ENCODE assay signal across 2 cellular contexts in the genomic region with DNA sequence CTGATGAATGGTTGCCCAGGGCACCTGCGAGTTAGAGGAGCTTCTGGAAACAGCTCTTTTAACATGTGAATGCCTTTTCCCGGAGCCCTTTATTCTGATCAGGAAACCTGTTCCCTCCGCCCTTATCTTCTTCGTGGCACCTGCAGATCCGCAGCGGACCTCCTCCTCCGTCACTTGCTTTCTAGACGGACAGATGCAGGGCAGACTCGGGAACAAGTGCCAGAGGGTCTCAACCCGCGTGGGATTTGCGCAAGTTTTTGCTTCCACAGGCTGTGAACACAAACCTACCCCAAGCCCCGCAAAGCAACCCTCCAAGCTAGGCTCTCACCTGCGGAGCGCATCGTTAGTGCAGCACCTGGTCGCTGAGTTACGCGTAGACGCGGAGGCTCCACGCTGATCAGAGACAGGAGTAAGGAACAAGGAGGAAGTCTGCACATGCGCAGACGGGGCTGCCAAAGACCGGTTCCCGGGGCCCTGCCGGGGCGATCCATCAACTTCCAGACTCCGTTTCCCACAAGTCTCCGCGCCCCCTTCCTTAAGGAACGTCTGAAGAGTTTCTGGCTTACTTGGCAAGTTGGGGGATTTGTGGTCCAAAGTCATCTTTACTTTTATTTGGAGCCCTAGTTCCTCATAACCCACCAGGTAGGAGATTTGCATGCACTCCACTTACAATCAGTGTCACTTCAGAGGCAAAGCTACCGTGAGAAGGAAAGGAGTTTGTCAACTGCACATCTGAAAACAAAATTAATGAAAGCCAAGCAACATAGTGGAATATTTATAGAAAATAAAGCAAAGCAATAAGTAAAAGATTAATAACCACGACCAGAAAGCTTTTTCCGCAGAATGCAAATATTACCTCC.
TF ChIP-seq lines count a peak whose summit lies in the region.

No MANE protein-coding gene starts in this region.

TF ChIP-seq in IMR-90, 13 proteins besides CTCF, POLR2A, EP300 and RAD21:
- TF ChIP-seq, protein P1, sequence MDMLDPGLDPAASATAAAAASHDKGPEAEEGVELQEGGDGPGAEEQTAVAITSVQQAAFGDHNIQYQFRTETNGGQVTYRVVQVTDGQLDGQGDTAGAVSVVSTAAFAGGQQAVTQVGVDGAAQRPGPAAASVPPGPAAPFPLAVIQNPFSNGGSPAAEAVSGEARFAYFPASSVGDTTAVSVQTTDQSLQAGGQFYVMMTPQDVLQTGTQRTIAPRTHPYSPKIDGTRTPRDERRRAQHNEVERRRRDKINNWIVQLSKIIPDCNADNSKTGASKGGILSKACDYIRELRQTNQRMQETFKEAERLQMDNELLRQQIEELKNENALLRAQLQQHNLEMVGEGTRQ (IDR thresholded peaks at IDR 0.05; ENCODE audit: low read depth, low read length): no peak
- TF ChIP-seq BHLHE40 (IDR thresholded peaks at IDR 0.05; ENCODE audit: low read depth, low read length) (no peak), MAZ (IDR thresholded peaks at IDR 0.05; ENCODE audit: borderline replicate concordance, low read depth, low read length) (no peak), CEBPB (IDR thresholded peaks at IDR 0.05; ENCODE audit: low read depth, low read length) (no peak), RFX5 (IDR thresholded peaks at IDR 0.05; ENCODE audit: low read depth, low read length) (no peak), MXI1 (IDR thresholded peaks at IDR 0.05; ENCODE audit: borderline replicate concordance, low read depth, low read length) (no peak), NFE2L2 (IDR thresholded peaks at IDR 0.05; ENCODE audit: low read depth, low read length) (no peak), FOS (IDR thresholded peaks at IDR 0.05; ENCODE audit: low read depth, low read length) (no peak), RCOR1 (IDR thresholded peaks at IDR 0.05; ENCODE audit: insufficient replicate concordance, low read length) (no peak), SMC3 (IDR thresholded peaks at IDR 0.05; ENCODE audit: low read depth, low read length) (no peak), CHD1 (IDR thresholded peaks at IDR 0.05; ENCODE audit: low read depth, low read length) (no peak), MAFK (IDR thresholded peaks at IDR 0.05; ENCODE audit: low read depth, low read length) (no peak)
- TF ChIP-seq, protein P2, sequence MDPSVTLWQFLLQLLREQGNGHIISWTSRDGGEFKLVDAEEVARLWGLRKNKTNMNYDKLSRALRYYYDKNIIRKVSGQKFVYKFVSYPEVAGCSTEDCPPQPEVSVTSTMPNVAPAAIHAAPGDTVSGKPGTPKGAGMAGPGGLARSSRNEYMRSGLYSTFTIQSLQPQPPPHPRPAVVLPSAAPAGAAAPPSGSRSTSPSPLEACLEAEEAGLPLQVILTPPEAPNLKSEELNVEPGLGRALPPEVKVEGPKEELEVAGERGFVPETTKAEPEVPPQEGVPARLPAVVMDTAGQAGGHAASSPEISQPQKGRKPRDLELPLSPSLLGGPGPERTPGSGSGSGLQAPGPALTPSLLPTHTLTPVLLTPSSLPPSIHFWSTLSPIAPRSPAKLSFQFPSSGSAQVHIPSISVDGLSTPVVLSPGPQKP (IDR thresholded peaks at IDR 0.05; ENCODE audit: borderline replicate concordance, low read depth, low read length): no peak

TF ChIP-seq in GM12878, 131 proteins besides CTCF, POLR2A, EP300 and RAD21:
- TF ChIP-seq HDGF (IDR thresholded peaks at IDR 0.05): no peak
- no peak for TF ChIP-seq SUZ12 (IDR thresholded peaks at IDR 0.05; ENCODE audit: unreplicated experiment)
- TF ChIP-seq, protein P3, sequence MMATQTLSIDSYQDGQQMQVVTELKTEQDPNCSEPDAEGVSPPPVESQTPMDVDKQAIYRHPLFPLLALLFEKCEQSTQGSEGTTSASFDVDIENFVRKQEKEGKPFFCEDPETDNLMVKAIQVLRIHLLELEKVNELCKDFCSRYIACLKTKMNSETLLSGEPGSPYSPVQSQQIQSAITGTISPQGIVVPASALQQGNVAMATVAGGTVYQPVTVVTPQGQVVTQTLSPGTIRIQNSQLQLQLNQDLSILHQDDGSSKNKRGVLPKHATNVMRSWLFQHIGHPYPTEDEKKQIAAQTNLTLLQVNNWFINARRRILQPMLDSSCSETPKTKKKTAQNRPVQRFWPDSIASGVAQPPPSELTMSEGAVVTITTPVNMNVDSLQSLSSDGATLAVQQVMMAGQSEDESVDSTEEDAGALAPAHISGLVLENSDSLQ (IDR thresholded peaks at IDR 0.05): no peak
- TF ChIP-seq POLR2AphosphoS2 (IDR thresholded peaks at IDR 0.05; ENCODE audit: low read depth, low read length): no peak
- TF ChIP-seq EZH2 (IDR thresholded peaks at IDR 0.05; ENCODE audit: borderline replicate concordance, control insufficient read depth, low read depth, low read length): no peak
- no peak for TF ChIP-seq JUND (IDR thresholded peaks at IDR 0.05; ENCODE audit: low read depth, low read length)
- TF ChIP-seq, protein P4, sequence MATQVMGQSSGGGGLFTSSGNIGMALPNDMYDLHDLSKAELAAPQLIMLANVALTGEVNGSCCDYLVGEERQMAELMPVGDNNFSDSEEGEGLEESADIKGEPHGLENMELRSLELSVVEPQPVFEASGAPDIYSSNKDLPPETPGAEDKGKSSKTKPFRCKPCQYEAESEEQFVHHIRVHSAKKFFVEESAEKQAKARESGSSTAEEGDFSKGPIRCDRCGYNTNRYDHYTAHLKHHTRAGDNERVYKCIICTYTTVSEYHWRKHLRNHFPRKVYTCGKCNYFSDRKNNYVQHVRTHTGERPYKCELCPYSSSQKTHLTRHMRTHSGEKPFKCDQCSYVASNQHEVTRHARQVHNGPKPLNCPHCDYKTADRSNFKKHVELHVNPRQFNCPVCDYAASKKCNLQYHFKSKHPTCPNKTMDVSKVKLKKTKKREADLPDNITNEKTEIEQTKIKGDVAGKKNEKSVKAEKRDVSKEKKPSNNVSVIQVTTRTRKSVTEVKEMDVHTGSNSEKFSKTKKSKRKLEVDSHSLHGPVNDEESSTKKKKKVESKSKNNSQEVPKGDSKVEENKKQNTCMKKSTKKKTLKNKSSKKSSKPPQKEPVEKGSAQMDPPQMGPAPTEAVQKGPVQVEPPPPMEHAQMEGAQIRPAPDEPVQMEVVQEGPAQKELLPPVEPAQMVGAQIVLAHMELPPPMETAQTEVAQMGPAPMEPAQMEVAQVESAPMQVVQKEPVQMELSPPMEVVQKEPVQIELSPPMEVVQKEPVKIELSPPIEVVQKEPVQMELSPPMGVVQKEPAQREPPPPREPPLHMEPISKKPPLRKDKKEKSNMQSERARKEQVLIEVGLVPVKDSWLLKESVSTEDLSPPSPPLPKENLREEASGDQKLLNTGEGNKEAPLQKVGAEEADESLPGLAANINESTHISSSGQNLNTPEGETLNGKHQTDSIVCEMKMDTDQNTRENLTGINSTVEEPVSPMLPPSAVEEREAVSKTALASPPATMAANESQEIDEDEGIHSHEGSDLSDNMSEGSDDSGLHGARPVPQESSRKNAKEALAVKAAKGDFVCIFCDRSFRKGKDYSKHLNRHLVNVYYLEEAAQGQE (IDR thresholded peaks at IDR 0.05; ENCODE audit: low read depth, low read length): no peak
- no peak for TF ChIP-seq SMAD5 (IDR thresholded peaks at IDR 0.05; ENCODE audit: low read depth)
- no peak for TF ChIP-seq CBFB (IDR thresholded peaks at IDR 0.05; ENCODE audit: low read depth)
- TF ChIP-seq, protein P5, sequence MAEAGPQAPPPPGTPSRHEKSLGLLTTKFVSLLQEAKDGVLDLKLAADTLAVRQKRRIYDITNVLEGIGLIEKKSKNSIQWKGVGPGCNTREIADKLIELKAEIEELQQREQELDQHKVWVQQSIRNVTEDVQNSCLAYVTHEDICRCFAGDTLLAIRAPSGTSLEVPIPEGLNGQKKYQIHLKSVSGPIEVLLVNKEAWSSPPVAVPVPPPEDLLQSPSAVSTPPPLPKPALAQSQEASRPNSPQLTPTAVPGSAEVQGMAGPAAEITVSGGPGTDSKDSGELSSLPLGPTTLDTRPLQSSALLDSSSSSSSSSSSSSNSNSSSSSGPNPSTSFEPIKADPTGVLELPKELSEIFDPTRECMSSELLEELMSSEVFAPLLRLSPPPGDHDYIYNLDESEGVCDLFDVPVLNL (IDR thresholded peaks at IDR 0.05; ENCODE audit: low read depth, low read length): no peak
- TF ChIP-seq, protein P6, sequence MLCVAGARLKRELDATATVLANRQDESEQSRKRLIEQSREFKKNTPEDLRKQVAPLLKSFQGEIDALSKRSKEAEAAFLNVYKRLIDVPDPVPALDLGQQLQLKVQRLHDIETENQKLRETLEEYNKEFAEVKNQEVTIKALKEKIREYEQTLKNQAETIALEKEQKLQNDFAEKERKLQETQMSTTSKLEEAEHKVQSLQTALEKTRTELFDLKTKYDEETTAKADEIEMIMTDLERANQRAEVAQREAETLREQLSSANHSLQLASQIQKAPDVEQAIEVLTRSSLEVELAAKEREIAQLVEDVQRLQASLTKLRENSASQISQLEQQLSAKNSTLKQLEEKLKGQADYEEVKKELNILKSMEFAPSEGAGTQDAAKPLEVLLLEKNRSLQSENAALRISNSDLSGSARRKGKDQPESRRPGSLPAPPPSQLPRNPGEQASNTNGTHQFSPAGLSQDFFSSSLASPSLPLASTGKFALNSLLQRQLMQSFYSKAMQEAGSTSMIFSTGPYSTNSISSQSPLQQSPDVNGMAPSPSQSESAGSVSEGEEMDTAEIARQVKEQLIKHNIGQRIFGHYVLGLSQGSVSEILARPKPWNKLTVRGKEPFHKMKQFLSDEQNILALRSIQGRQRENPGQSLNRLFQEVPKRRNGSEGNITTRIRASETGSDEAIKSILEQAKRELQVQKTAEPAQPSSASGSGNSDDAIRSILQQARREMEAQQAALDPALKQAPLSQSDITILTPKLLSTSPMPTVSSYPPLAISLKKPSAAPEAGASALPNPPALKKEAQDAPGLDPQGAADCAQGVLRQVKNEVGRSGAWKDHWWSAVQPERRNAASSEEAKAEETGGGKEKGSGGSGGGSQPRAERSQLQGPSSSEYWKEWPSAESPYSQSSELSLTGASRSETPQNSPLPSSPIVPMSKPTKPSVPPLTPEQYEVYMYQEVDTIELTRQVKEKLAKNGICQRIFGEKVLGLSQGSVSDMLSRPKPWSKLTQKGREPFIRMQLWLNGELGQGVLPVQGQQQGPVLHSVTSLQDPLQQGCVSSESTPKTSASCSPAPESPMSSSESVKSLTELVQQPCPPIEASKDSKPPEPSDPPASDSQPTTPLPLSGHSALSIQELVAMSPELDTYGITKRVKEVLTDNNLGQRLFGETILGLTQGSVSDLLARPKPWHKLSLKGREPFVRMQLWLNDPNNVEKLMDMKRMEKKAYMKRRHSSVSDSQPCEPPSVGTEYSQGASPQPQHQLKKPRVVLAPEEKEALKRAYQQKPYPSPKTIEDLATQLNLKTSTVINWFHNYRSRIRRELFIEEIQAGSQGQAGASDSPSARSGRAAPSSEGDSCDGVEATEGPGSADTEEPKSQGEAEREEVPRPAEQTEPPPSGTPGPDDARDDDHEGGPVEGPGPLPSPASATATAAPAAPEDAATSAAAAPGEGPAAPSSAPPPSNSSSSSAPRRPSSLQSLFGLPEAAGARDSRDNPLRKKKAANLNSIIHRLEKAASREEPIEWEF (IDR thresholded peaks at IDR 0.05; ENCODE audit: insufficient replicate concordance, low read depth, low read length): no peak
- TF ChIP-seq, protein P7, sequence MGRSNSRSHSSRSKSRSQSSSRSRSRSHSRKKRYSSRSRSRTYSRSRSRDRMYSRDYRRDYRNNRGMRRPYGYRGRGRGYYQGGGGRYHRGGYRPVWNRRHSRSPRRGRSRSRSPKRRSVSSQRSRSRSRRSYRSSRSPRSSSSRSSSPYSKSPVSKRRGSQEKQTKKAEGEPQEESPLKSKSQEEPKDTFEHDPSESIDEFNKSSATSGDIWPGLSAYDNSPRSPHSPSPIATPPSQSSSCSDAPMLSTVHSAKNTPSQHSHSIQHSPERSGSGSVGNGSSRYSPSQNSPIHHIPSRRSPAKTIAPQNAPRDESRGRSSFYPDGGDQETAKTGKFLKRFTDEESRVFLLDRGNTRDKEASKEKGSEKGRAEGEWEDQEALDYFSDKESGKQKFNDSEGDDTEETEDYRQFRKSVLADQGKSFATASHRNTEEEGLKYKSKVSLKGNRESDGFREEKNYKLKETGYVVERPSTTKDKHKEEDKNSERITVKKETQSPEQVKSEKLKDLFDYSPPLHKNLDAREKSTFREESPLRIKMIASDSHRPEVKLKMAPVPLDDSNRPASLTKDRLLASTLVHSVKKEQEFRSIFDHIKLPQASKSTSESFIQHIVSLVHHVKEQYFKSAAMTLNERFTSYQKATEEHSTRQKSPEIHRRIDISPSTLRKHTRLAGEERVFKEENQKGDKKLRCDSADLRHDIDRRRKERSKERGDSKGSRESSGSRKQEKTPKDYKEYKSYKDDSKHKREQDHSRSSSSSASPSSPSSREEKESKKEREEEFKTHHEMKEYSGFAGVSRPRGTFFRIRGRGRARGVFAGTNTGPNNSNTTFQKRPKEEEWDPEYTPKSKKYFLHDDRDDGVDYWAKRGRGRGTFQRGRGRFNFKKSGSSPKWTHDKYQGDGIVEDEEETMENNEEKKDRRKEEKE (IDR thresholded peaks at IDR 0.05): no peak
- TF ChIP-seq EGR1 (IDR thresholded peaks at IDR 0.05; ENCODE audit: borderline replicate concordance in 1 of 2, low read depth in 2 of 2, low read length in 2 of 2): no peak
- no peak for TF ChIP-seq NR2C2 (IDR thresholded peaks at IDR 0.05; ENCODE audit: borderline replicate concordance, control insufficient read depth, insufficient read length, low read depth)
